ENCODE assay signal across 1 cellular context in genomic region chr4:128376303-128376702, GRCh38.
TF ChIP-seq lines count a peak whose summit lies in the region.

No MANE protein-coding gene starts in this region.

TF ChIP-seq in K562, 482 proteins besides CTCF, POLR2A, EP300 and RAD21 (continued from another document):
- TF ChIP-seq CHAMP1 (IDR thresholded peaks at IDR 0.05) (peak; percentile 87), FOXP1 (CRISPR knock-in tag; IDR thresholded peaks at IDR 0.05) (no peak), ILK (tag; IDR thresholded peaks at IDR 0.05; ENCODE audit: borderline replicate concordance, low read depth) (no peak), CC2D1A (IDR thresholded peaks at IDR 0.05) (peak; percentile 65; the same call in 1 of the 2 replicates)
